In the genomic region with DNA sequence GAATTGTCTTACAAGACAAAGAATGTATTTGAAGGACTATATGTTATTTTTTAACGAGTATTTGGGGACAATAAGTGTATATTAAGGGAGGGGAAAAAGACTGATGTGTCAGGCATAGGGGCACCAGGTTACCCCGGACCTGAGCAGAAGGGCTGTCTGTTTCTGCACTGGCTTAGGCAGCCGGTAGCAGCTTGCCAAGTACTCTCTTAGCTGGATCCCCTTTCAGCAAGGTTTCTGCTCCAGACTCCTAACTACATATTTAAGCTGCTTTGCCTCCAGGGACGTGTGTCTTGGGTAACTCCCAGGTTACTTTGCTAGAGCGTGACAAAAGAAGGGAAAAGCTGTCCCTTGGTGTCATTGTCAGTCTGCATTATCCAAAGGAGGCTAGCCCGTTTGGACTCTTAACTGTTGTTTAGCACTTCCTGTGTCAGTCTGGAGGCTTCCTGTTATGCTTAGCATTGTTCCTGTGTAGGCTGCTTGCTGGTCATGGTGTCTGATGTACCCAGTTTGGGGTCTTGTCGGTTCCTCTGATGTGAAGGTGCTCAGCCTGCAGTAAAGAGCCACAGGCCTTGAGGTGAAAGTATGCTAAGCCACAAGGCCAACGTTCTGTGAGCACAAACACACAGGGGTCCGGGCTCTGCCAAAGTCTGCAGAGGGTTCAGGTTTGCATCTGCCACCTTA, we compare ENCODE assay signal across 14 cellular contexts. TPM values are rescaled to one million over a fixed set of nuclear protein-coding genes. Genes with fewer than 3 reads are reported as not detected.
DNase-seq lines count a peak whose midpoint lies in the region; ATAC-seq and TF ChIP-seq lines count a peak whose summit lies in the region.
"Had no signal": no experiment of that assay in that cellular context is flagged by ENCODE, and none has a peak within 500 bp of the region (broad histone marks: within the 10 kb centered on the region; RNA-seq: fewer than 3 reads in every experiment).

No MANE protein-coding gene starts in this region.

- TF ChIP-seq CTCF in Loucy (conservative IDR thresholded peaks at IDR 0.05; ENCODE audit: low read length) = no peak
- TF ChIP-seq CTCF in neural crest cell (conservative IDR thresholded peaks at IDR 0.05) = no peak

- DNase-seq in activated gamma-delta T cell treated with Interleukin-2 at 50 U/mL for 16 hours (peak; percentile 65), activated gamma-delta T cell (lab: John Stamatoyannopoulos, UW) (no peak), neural crest cell (ENCODE audit: low read depth, low spot score) (no peak), NOMO-1 treated with dmso at 0.1 percent for 144 hours (lab: John Stamatoyannopoulos, UW; ENCODE audit: unreplicated experiment) (no peak), NCI-H2107 (lab: John Stamatoyannopoulos, UW) (no peak), G401 (ENCODE audit: low spot score) (no peak)
- no peak for DNase-seq in activated naive CD8-positive, alpha-beta T cell treated with anti-CD3 and anti-CD28 coated beads, Interleukin-2, amount 50 U/mL, for 24 hours
- DNase-seq: NCI-H69; sigmoid colon; stimulated activated CD4-positive, alpha-beta T cell treated with anti-CD3 and anti-CD28 coated beads, Interleukin-2, amount 100 ng/mL, for 48 hours; upper lobe of left lung had no signal

- H3K27me3 Mint-ChIP-seq in activated naive CD8-positive, alpha-beta T cell treated with anti-CD3 and anti-CD28 coated beads, Interleukin-2, amount 50 U/mL, for 24 hours = no peaks in the 10 kb centered on the region
- no peaks in the 10 kb centered on the region for H3K27me3 Mint-ChIP-seq in neural crest cell (ENCODE audit: low read depth)
- H3K27me3 Mint-ChIP-seq: memory B cell had no signal

- peaks cover 82% of the 10 kb centered on the region for H3K36me3 Mint-ChIP-seq in activated naive CD8-positive, alpha-beta T cell treated with anti-CD3 and anti-CD28 coated beads, Interleukin-2, amount 50 U/mL, for 24 hours (ENCODE audit: low read depth)
- H3K36me3 Mint-ChIP-seq in neural crest cell (ENCODE audit: low read depth) = peaks cover 55% of the 10 kb centered on the region

- no peaks in the 10 kb centered on the region for H3K79me2 ChIP-seq in Loucy (ENCODE audit: insufficient read depth, low read length)

- peaks cover 9% of the 10 kb centered on the region for H3K9me3 Mint-ChIP-seq in activated naive CD8-positive, alpha-beta T cell treated with anti-CD3 and anti-CD28 coated beads, Interleukin-2, amount 50 U/mL, for 24 hours
- peaks cover 14% of the 10 kb centered on the region for H3K9me3 Mint-ChIP-seq in neural crest cell
- H3K9me3 Mint-ChIP-seq: memory B cell had no signal

- peaks cover 35% of the 10 kb centered on the region for H3K4me1 ChIP-seq in Loucy (ENCODE audit: insufficient read depth, low read length, poor library complexity, severe bottlenecking)
- H3K4me1 ChIP-seq: sigmoid colon, upper lobe of left lung had no signal

- no peaks in the 10 kb centered on the region for H3K27me3 ChIP-seq in Loucy (ENCODE audit: insufficient read depth, low read length, poor library complexity, severe bottlenecking)
- H3K27me3 ChIP-seq: upper lobe of left lung had no signal

- H2AFZ ChIP-seq in Loucy (ENCODE audit: low read length) = peak overlapping the region; percentile 91

- peaks cover 61% of the 10 kb centered on the region for H3K4me1 Mint-ChIP-seq in activated naive CD8-positive, alpha-beta T cell treated with anti-CD3 and anti-CD28 coated beads, Interleukin-2, amount 50 U/mL, for 24 hours
- peaks cover 9% of the 10 kb centered on the region for H3K4me1 Mint-ChIP-seq in neural crest cell

- no peaks in the 10 kb centered on the region for H3K9me2 ChIP-seq in Loucy (replicated peaks; ENCODE audit: low read depth, low read length)

- H3K36me3 ChIP-seq in Loucy (ENCODE audit: insufficient read depth, low read length) = peaks cover 5% of the 10 kb centered on the region; the same call in 1 of the 2 replicates

- no peaks in the 10 kb centered on the region for H3K9me3 ChIP-seq in Loucy (ENCODE audit: insufficient read depth, low read depth, low read length)
- H3K9me3 ChIP-seq: sigmoid colon had no signal

- peak overlapping the region; percentile 33 for H3K4me2 ChIP-seq in Loucy (ENCODE audit: low read depth, low read length, poor library complexity, severe bottlenecking)

- H4K20me1 ChIP-seq in Loucy (ENCODE audit: insufficient read depth, low read length, poor library complexity, severe bottlenecking) = no peaks in the 10 kb centered on the region

- H3K4me3 Mint-ChIP-seq in activated naive CD8-positive, alpha-beta T cell treated with anti-CD3 and anti-CD28 coated beads, Interleukin-2, amount 50 U/mL, for 24 hours = no peak overlapping the region
- no peak overlapping the region for H3K4me3 Mint-ChIP-seq in neural crest cell
- H3K4me3 Mint-ChIP-seq: memory B cell had no signal

- in situ Hi-C loops in G401 (cut with HindIII; ENCODE audit: low sequenced_read_pairs) = no loop called here

- H3K9ac ChIP-seq in Loucy (ENCODE audit: low read depth, low read length, poor library complexity, severe bottlenecking) = peak overlapping the region; percentile 48

- H3F3A ChIP-seq in Loucy (ENCODE audit: low read depth) = no peaks in the 10 kb centered on the region; the same call in 1 of the 2 replicates

- peak overlapping the region; percentile 73 for H3K27ac Mint-ChIP-seq in activated naive CD8-positive, alpha-beta T cell treated with anti-CD3 and anti-CD28 coated beads, Interleukin-2, amount 50 U/mL, for 24 hours
- peak overlapping the region; percentile 93 for H3K27ac Mint-ChIP-seq in neural crest cell (ENCODE audit: unreplicated experiment)
- H3K27ac Mint-ChIP-seq: memory B cell had no signal

- ATAC-seq in activated naive CD8-positive, alpha-beta T cell treated with anti-CD3 and anti-CD28 coated beads, Interleukin-2, amount 50 U/mL, for 24 hours = peak; percentile 52

- peak overlapping the region; percentile 38 for H3K4me3 ChIP-seq in Loucy (ENCODE audit: low read length, poor library complexity, severe bottlenecking)
- H3K4me3 ChIP-seq: sigmoid colon, upper lobe of left lung had no signal

RNA-seq across cellular contexts. Expression of gene CXCR3, which starts 11.6 kb away (rescaled TPM):
- not detected in 2 replicates for total RNA-seq in neural crest cell
- not detected in 2 replicates for total RNA-seq in G401 (2014; rRNA removed; shearing (Covaris generic))
- total RNA-seq: HT1080, sigmoid colon had no signal

RNA-seq across cellular contexts. Expression of gene GCNA, which starts 28.4 kb away (rescaled TPM):
- 2.0 and 2.3 TPM in 2 replicates for total RNA-seq in neural crest cell
- 1.0 and 3.2 TPM in 2 replicates for total RNA-seq in G401 (2014; rRNA removed; shearing (Covaris generic))
